In the genomic region with DNA sequence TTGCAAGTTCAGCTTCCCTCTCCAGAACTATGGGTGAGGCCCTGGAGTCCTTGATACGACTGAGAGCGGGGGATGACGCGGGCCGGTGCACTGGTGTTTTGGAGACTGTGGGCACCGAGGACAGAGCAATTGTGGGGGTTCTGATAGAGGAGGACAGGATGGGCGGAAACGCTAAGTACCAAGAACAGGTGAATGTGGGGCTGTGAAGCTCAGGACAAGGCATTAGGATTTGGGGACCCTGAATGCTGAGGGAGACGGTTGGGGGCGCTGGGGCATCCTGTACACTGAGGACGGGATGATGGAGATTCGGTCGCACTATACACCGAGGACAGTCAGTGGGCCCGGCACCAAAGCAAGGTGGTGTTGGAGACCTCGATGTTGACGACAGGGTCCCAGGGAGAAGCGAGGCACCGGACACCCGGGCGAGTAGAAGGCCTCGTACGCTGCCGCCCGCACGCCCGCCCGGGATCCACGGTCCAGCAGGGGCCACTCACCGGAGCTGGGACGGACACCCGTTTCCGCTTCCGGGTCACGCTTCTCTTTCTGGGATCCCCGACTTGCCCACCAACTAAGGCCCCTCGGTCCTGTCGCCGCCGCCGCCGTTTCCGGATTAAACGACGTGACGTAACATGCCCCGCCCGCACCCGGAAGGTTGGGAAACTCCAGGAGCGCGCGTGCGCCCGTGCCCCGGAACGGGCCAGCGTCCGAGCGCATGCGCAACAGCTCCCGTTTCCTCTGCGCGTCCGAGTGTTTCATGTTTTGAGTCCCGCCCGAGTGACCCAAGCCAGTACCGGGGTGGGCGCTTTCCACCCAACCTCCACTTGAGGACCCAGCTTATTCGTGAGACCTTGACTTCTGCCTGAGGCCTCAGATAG, we compare ENCODE assay signal across 1 cellular context.
TF ChIP-seq lines count a peak whose summit lies in the region.

A gene (minus strand): TSS at position 612 of the 875 bp plus-strand sequence. CDS start 893 bp downstream, outside the sequence.

TF ChIP-seq in K562, 482 proteins besides CTCF, POLR2A, EP300 and RAD21 (continued from another document and continues in another):
- TF ChIP-seq NEUROD1 (IDR thresholded peaks at IDR 0.05; ENCODE audit: borderline replicate concordance, low read depth, low read length, partially characterized antibody) (no peak), MECOM (CRISPR knock-in tag; IDR thresholded peaks at IDR 0.05) (no peak), ZNF445 (CRISPR knock-in tag; IDR thresholded peaks at IDR 0.05; ENCODE audit: low read depth) (peak; percentile 7; the same call in 1 of the 2 replicates), DACH1 (IDR thresholded peaks at IDR 0.05; ENCODE audit: partially characterized antibody) (peak; percentile 18), L3MBTL2 (IDR thresholded peaks at IDR 0.05) (peak; percentile 74), ZNF830 (CRISPR knock-in tag; IDR thresholded peaks at IDR 0.05) (peak; percentile 70; the same call in 1 of the 2 replicates), ZNF146 (CRISPR knock-in tag; IDR thresholded peaks at IDR 0.05; ENCODE audit: unreplicated experiment) (no peak), FOXK2 (conservative IDR thresholded peaks at IDR 0.05 in 1 of 2, IDR thresholded peaks at IDR 0.05 in 1 of 2; ENCODE audit: low read depth in 2 of 2) (peak; percentile 85 to 87), ZNF121 (CRISPR knock-in tag; conservative IDR thresholded peaks at IDR 0.05) (no peak), SRSF7 (optimal IDR thresholded peaks at IDR 0.05; ENCODE audit: low read depth, low read length) (no peak), HMG20B (CRISPR knock-in tag; IDR thresholded peaks at IDR 0.05) (peak; percentile 60; the same call in 1 of the 2 replicates), ZNF133 (CRISPR knock-in tag; IDR thresholded peaks at IDR 0.05) (no peak), NFRKB (IDR thresholded peaks at IDR 0.05; ENCODE audit: low read depth) (no peak), ZNF444 (CRISPR knock-in tag; IDR thresholded peaks at IDR 0.05) (no peak), PRMT5 (CRISPR knock-in tag; IDR thresholded peaks at IDR 0.05) (no peak), ZBTB17 (CRISPR knock-in tag; IDR thresholded peaks at IDR 0.05) (peak; percentile 89), PTTG1 (tag; IDR thresholded peaks at IDR 0.05; ENCODE audit: low read depth) (no peak), CC2D1A (IDR thresholded peaks at IDR 0.05) (no peak), ZNF586 (CRISPR knock-in tag; conservative IDR thresholded peaks at IDR 0.05) (no peak), ILF3 (IDR thresholded peaks at IDR 0.05; ENCODE audit: borderline replicate concordance) (peak; percentile 93; the same call in 1 of the 2 replicates), CHD2 (IDR thresholded peaks at IDR 0.05; ENCODE audit: low read depth, low read length) (no peak; the same call in 1 of the 2 replicates), PML (IDR thresholded peaks at IDR 0.05; ENCODE audit: low read length) (peak; percentile 32; the same call in 1 of the 2 replicates), RB1 (IDR thresholded peaks at IDR 0.05; ENCODE audit: low read depth) (peak; percentile 69), ZNF507 (tag; conservative IDR thresholded peaks at IDR 0.05) (no peak), ELF2 (CRISPR knock-in tag; IDR thresholded peaks at IDR 0.05) (peak; percentile 94), HNRNPLL (IDR thresholded peaks at IDR 0.05; ENCODE audit: low read depth, low read length, poor library complexity, severe bottlenecking) (peak; percentile 76), CTBP1 (IDR thresholded peaks at IDR 0.05; ENCODE audit: borderline replicate concordance) (peak; percentile 68; the same call in 1 of the 2 replicates), NCOA2 (IDR thresholded peaks at IDR 0.05; ENCODE audit: partially characterized antibody in 2 of 2) (no peak), HNRNPH1 (optimal IDR thresholded peaks at IDR 0.05; ENCODE audit: low read depth, low read length) (no peak), RAD51 (IDR thresholded peaks at IDR 0.05; ENCODE audit: borderline replicate concordance, low read depth) (no peak), ZKSCAN8 (CRISPR knock-in tag; IDR thresholded peaks at IDR 0.05) (no peak), ZNF282 (CRISPR knock-in tag; IDR thresholded peaks at IDR 0.05) (no peak), CSDE1 (IDR thresholded peaks at IDR 0.05) (no peak), NFATC3 (IDR thresholded peaks at IDR 0.05) (no peak; the same call in 1 of the 2 replicates)
- TF ChIP-seq, protein P1, sequence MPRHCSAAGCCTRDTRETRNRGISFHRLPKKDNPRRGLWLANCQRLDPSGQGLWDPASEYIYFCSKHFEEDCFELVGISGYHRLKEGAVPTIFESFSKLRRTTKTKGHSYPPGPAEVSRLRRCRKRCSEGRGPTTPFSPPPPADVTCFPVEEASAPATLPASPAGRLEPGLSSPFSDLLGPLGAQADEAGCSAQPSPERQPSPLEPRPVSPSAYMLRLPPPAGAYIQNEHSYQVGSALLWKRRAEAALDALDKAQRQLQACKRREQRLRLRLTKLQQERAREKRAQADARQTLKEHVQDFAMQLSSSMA (CRISPR knock-in tag; IDR thresholded peaks at IDR 0.05) = peak; percentile 71
- TF ChIP-seq, protein P2, sequence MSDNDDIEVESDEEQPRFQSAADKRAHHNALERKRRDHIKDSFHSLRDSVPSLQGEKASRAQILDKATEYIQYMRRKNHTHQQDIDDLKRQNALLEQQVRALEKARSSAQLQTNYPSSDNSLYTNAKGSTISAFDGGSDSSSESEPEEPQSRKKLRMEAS (CRISPR knock-in tag; IDR thresholded peaks at IDR 0.05) = peak; percentile 45
- TF ChIP-seq, protein P3, sequence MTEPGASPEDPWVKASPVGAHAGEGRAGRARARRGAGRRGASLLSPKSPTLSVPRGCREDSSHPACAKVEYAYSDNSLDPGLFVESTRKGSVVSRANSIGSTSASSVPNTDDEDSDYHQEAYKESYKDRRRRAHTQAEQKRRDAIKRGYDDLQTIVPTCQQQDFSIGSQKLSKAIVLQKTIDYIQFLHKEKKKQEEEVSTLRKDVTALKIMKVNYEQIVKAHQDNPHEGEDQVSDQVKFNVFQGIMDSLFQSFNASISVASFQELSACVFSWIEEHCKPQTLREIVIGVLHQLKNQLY (CRISPR knock-in tag; conservative IDR thresholded peaks at IDR 0.05) = peak in 1 of 2 experiments; percentile 50; a peak in 1 of 4 replicates
- TF ChIP-seq, protein P4, sequence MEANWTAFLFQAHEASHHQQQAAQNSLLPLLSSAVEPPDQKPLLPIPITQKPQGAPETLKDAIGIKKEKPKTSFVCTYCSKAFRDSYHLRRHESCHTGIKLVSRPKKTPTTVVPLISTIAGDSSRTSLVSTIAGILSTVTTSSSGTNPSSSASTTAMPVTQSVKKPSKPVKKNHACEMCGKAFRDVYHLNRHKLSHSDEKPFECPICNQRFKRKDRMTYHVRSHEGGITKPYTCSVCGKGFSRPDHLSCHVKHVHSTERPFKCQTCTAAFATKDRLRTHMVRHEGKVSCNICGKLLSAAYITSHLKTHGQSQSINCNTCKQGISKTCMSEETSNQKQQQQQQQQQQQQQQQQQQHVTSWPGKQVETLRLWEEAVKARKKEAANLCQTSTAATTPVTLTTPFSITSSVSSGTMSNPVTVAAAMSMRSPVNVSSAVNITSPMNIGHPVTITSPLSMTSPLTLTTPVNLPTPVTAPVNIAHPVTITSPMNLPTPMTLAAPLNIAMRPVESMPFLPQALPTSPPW (CRISPR knock-in tag; IDR thresholded peaks at IDR 0.05) = peak; percentile 87
- TF ChIP-seq, protein P5, sequence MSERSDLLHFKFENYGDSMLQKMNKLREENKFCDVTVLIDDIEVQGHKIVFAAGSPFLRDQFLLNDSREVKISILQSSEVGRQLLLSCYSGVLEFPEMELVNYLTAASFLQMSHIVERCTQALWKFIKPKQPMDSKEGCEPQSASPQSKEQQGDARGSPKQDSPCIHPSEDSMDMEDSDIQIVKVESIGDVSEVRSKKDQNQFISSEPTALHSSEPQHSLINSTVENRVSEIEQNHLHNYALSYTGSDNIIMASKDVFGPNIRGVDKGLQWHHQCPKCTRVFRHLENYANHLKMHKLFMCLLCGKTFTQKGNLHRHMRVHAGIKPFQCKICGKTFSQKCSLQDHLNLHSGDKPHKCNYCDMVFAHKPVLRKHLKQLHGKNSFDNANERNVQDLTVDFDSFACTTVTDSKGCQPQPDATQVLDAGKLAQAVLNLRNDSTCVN (CRISPR knock-in tag; IDR thresholded peaks at IDR 0.05) = peak; percentile 69; the same call in 1 of the 2 replicates
- TF ChIP-seq, protein P6, sequence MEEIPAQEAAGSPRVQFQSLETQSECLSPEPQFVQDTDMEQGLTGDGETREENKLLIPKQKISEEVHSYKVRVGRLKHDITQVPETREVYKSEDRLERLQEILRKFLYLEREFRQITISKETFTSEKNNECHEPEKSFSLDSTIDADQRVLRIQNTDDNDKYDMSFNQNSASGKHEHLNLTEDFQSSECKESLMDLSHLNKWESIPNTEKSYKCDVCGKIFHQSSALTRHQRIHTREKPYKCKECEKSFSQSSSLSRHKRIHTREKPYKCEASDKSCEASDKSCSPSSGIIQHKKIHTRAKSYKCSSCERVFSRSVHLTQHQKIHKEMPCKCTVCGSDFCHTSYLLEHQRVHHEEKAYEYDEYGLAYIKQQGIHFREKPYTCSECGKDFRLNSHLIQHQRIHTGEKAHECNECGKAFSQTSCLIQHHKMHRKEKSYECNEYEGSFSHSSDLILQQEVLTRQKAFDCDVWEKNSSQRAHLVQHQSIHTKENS (CRISPR knock-in tag; IDR thresholded peaks at IDR 0.05) = 0 out of 2 replicates have a peak, but pooled peaks have one; percentile 32
- TF ChIP-seq, protein P7, sequence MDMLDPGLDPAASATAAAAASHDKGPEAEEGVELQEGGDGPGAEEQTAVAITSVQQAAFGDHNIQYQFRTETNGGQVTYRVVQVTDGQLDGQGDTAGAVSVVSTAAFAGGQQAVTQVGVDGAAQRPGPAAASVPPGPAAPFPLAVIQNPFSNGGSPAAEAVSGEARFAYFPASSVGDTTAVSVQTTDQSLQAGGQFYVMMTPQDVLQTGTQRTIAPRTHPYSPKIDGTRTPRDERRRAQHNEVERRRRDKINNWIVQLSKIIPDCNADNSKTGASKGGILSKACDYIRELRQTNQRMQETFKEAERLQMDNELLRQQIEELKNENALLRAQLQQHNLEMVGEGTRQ (CRISPR knock-in tag; IDR thresholded peaks at IDR 0.05) = no peak
- TF ChIP-seq, protein P8, sequence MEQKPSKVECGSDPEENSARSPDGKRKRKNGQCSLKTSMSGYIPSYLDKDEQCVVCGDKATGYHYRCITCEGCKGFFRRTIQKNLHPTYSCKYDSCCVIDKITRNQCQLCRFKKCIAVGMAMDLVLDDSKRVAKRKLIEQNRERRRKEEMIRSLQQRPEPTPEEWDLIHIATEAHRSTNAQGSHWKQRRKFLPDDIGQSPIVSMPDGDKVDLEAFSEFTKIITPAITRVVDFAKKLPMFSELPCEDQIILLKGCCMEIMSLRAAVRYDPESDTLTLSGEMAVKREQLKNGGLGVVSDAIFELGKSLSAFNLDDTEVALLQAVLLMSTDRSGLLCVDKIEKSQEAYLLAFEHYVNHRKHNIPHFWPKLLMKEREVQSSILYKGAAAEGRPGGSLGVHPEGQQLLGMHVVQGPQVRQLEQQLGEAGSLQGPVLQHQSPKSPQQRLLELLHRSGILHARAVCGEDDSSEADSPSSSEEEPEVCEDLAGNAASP (IDR thresholded peaks at IDR 0.05) = no peak
- TF ChIP-seq, protein P9, sequence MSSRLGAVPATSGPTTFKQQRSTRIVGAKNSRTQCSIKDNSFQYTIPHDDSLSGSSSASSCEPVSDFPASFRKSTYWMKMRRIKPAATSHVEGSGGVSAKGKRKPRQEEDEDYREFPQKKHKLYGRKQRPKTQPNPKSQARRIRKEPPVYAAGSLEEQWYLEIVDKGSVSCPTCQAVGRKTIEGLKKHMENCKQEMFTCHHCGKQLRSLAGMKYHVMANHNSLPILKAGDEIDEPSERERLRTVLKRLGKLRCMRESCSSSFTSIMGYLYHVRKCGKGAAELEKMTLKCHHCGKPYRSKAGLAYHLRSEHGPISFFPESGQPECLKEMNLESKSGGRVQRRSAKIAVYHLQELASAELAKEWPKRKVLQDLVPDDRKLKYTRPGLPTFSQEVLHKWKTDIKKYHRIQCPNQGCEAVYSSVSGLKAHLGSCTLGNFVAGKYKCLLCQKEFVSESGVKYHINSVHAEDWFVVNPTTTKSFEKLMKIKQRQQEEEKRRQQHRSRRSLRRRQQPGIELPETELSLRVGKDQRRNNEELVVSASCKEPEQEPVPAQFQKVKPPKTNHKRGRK (tag; IDR thresholded peaks at IDR 0.05) = no peak
- TF ChIP-seq, protein P10, sequence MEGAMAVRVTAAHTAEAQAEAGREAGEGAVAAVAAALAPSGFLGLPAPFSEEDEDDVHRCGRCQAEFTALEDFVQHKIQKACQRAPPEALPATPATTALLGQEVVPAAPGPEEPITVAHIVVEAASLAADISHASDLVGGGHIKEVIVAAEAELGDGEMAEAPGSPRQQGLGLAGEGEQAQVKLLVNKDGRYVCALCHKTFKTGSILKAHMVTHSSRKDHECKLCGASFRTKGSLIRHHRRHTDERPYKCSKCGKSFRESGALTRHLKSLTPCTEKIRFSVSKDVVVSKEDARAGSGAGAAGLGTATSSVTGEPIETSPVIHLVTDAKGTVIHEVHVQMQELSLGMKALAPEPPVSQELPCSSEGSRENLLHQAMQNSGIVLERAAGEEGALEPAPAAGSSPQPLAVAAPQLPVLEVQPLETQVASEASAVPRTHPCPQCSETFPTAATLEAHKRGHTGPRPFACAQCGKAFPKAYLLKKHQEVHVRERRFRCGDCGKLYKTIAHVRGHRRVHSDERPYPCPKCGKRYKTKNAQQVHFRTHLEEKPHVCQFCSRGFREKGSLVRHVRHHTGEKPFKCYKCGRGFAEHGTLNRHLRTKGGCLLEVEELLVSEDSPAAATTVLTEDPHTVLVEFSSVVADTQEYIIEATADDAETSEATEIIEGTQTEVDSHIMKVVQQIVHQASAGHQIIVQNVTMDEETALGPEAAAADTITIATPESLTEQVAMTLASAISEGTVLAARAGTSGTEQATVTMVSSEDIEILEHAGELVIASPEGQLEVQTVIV (CRISPR knock-in tag; IDR thresholded peaks at IDR 0.05; ENCODE audit: borderline replicate concordance) = no peak
- TF ChIP-seq, protein P11, sequence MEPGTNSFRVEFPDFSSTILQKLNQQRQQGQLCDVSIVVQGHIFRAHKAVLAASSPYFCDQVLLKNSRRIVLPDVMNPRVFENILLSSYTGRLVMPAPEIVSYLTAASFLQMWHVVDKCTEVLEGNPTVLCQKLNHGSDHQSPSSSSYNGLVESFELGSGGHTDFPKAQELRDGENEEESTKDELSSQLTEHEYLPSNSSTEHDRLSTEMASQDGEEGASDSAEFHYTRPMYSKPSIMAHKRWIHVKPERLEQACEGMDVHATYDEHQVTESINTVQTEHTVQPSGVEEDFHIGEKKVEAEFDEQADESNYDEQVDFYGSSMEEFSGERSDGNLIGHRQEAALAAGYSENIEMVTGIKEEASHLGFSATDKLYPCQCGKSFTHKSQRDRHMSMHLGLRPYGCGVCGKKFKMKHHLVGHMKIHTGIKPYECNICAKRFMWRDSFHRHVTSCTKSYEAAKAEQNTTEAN (CRISPR knock-in tag; IDR thresholded peaks at IDR 0.05) = no peak
- TF ChIP-seq, protein P12, sequence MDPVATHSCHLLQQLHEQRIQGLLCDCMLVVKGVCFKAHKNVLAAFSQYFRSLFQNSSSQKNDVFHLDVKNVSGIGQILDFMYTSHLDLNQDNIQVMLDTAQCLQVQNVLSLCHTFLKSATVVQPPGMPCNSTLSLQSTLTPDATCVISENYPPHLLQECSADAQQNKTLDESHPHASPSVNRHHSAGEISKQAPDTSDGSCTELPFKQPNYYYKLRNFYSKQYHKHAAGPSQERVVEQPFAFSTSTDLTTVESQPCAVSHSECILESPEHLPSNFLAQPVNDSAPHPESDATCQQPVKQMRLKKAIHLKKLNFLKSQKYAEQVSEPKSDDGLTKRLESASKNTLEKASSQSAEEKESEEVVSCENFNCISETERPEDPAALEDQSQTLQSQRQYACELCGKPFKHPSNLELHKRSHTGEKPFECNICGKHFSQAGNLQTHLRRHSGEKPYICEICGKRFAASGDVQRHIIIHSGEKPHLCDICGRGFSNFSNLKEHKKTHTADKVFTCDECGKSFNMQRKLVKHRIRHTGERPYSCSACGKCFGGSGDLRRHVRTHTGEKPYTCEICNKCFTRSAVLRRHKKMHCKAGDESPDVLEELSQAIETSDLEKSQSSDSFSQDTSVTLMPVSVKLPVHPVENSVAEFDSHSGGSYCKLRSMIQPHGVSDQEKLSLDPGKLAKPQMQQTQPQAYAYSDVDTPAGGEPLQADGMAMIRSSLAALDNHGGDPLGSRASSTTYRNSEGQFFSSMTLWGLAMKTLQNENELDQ (CRISPR knock-in tag; IDR thresholded peaks at IDR 0.05; ENCODE audit: borderline replicate concordance) = no peak
